1 cellular context compared by ENCODE assay signal in genomic region chr16:740764-741505, GRCh38.
TF ChIP-seq lines count a peak whose summit lies in the region.

Gene CIAO3, minus strand, starts transcription at chr16:740997. Its CDS starts 12 bp downstream, at chr16:740985.

TF ChIP-seq in HepG2, 621 proteins besides CTCF, POLR2A, EP300 and RAD21 (continued from another document and continues in another):
- TF ChIP-seq ZNF232 (CRISPR knock-in tag; IDR thresholded peaks at IDR 0.05; ENCODE audit: borderline replicate concordance) (peak; percentile 70; the same call in 1 of the 2 replicates), GTF3A (CRISPR knock-in tag; conservative IDR thresholded peaks at IDR 0.05) (peak; percentile 95), SSRP1 (CRISPR knock-in tag; IDR thresholded peaks at IDR 0.05) (no peak), ZNF253 (CRISPR knock-in tag; IDR thresholded peaks at IDR 0.05; ENCODE audit: borderline replicate concordance) (no peak), ATF5 (CRISPR knock-in tag; IDR thresholded peaks at IDR 0.05; ENCODE audit: low read depth) (peak; percentile 85; the same call in 1 of the 2 replicates), ZGPAT (CRISPR knock-in tag; IDR thresholded peaks at IDR 0.05) (peak; percentile 87), ZNF644 (CRISPR knock-in tag; IDR thresholded peaks at IDR 0.05; ENCODE audit: low read depth) (no peak), PTBP1 (IDR thresholded peaks at IDR 0.05; ENCODE audit: low read depth, low read length, poor library complexity, severe bottlenecking) (no peak), TOE1 (CRISPR knock-in tag; IDR thresholded peaks at IDR 0.05) (peak; percentile 78; the same call in 1 of the 2 replicates), FOXK2 (IDR thresholded peaks at IDR 0.05) (no peak), TAF15 (IDR thresholded peaks at IDR 0.05; ENCODE audit: low read depth, low read length, poor library complexity, severe bottlenecking) (no peak), ZBTB25 (CRISPR knock-in tag; IDR thresholded peaks at IDR 0.05) (peak; percentile 84), ZC3H13 (CRISPR knock-in tag; IDR thresholded peaks at IDR 0.05) (peak; percentile 87), SNAPC5 (CRISPR knock-in tag; IDR thresholded peaks at IDR 0.05; ENCODE audit: borderline replicate concordance) (no peak), ZNF713 (CRISPR knock-in tag; IDR thresholded peaks at IDR 0.05) (peak; percentile 33; the same call in 1 of the 2 replicates), NFATC3 (CRISPR knock-in tag; IDR thresholded peaks at IDR 0.05) (no peak), BRF2 (CRISPR knock-in tag; IDR thresholded peaks at IDR 0.05) (no peak), ATF3 (CRISPR knock-in tag; IDR thresholded peaks at IDR 0.05) (peak; percentile 88), ZNF703 (CRISPR knock-in tag; IDR thresholded peaks at IDR 0.05; ENCODE audit: borderline replicate concordance) (no peak; the same call in 1 of the 2 replicates), MAX (IDR thresholded peaks at IDR 0.05) (peak; percentile 89), ATF1 (CRISPR knock-in tag; IDR thresholded peaks at IDR 0.05) (peak; percentile 64), PHB2 (IDR thresholded peaks at IDR 0.05; ENCODE audit: partially characterized antibody) (no peak), ZNF552 (CRISPR knock-in tag; IDR thresholded peaks at IDR 0.05; ENCODE audit: borderline replicate concordance) (peak; percentile 61), ZNF816 (CRISPR knock-in tag; IDR thresholded peaks at IDR 0.05; ENCODE audit: borderline replicate concordance) (no peak), FOXC1 (CRISPR knock-in tag; IDR thresholded peaks at IDR 0.05; ENCODE audit: borderline replicate concordance) (no peak; the same call in 1 of the 2 replicates), HNRNPUL1 (IDR thresholded peaks at IDR 0.05; ENCODE audit: low read depth, low read length) (no peak), SIN3A (IDR thresholded peaks at IDR 0.05; ENCODE audit: borderline replicate concordance, low read depth, low read length) (peak; percentile 83; the same call in 1 of the 2 replicates), ARID5B (CRISPR knock-in tag; IDR thresholded peaks at IDR 0.05) (peak; percentile 23; the same call in 1 of the 2 replicates), ZNF550 (CRISPR knock-in tag; IDR thresholded peaks at IDR 0.05; ENCODE audit: borderline replicate concordance) (peak; percentile 91; the same call in 1 of the 2 replicates), HBP1 (CRISPR knock-in tag; IDR thresholded peaks at IDR 0.05; ENCODE audit: low read depth) (peak; percentile 91; the same call in 1 of the 2 replicates), HHEX (CRISPR knock-in tag; IDR thresholded peaks at IDR 0.05) (no peak), ZBTB33 (CRISPR knock-in tag; IDR thresholded peaks at IDR 0.05) (peak; percentile 77), XBP1 (CRISPR knock-in tag; IDR thresholded peaks at IDR 0.05) (no peak), GLI4 (CRISPR knock-in tag; IDR thresholded peaks at IDR 0.05; ENCODE audit: borderline replicate concordance) (peak; percentile 84; the same call in 1 of the 2 replicates), PPARG (CRISPR knock-in tag; conservative IDR thresholded peaks at IDR 0.05) (peak; percentile 55; the same call in 1 of the 2 replicates), PAWR (CRISPR knock-in tag; IDR thresholded peaks at IDR 0.05; ENCODE audit: borderline replicate concordance) (no peak), ZNF597 (CRISPR knock-in tag; IDR thresholded peaks at IDR 0.05) (no peak), CREB3 (CRISPR knock-in tag; IDR thresholded peaks at IDR 0.05) (no peak), ZNF605 (CRISPR knock-in tag; IDR thresholded peaks at IDR 0.05) (no peak; the same call in 1 of the 2 replicates), MED13 (CRISPR knock-in tag; IDR thresholded peaks at IDR 0.05) (no peak), ELK4 (CRISPR knock-in tag; IDR thresholded peaks at IDR 0.05; ENCODE audit: borderline replicate concordance) (no peak)
